1 cellular context compared by ENCODE assay signal in the genomic region with DNA sequence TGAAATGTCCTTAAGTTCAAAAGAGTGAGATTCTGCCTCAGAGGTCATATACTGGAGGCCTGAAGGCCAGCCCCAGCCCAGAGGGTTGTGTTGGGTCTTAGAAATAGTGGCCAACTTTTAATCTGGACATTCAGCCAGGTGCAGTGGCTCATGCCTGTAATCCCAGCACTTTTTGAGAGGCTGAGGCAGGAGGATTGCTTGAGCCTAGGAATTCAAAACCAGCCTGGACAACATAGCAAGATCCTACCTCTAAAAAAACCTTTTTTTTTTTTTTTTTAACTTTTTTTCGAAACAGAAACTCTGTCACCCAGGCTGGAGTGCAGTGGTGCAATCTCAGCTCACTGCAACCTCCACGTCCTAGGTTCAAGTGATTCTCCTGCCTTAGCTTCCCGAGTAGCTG.
TF ChIP-seq lines count a peak whose summit lies in the region.

No MANE protein-coding gene starts in this region.

TF ChIP-seq in GM23338, 12 proteins besides CTCF, POLR2A, EP300 and RAD21:
- TF ChIP-seq, protein P1, sequence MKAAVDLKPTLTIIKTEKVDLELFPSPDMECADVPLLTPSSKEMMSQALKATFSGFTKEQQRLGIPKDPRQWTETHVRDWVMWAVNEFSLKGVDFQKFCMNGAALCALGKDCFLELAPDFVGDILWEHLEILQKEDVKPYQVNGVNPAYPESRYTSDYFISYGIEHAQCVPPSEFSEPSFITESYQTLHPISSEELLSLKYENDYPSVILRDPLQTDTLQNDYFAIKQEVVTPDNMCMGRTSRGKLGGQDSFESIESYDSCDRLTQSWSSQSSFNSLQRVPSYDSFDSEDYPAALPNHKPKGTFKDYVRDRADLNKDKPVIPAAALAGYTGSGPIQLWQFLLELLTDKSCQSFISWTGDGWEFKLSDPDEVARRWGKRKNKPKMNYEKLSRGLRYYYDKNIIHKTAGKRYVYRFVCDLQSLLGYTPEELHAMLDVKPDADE (IDR thresholded peaks at IDR 0.05) = no peak
- TF ChIP-seq CREB1 (CRISPR knock-in tag; IDR thresholded peaks at IDR 0.05; ENCODE audit: low read depth) = no peak
- TF ChIP-seq EZH2 (IDR thresholded peaks at IDR 0.05; ENCODE audit: low read depth, unreplicated experiment) = no peak
- TF ChIP-seq ZNF331 (CRISPR knock-in tag; IDR thresholded peaks at IDR 0.05; ENCODE audit: low read depth) = no peak
- no peak for TF ChIP-seq POLR2AphosphoS5 (IDR thresholded peaks at IDR 0.05; ENCODE audit: low read depth)
- no peak for TF ChIP-seq ZNF114 (CRISPR knock-in tag; IDR thresholded peaks at IDR 0.05)
- TF ChIP-seq, protein P2, sequence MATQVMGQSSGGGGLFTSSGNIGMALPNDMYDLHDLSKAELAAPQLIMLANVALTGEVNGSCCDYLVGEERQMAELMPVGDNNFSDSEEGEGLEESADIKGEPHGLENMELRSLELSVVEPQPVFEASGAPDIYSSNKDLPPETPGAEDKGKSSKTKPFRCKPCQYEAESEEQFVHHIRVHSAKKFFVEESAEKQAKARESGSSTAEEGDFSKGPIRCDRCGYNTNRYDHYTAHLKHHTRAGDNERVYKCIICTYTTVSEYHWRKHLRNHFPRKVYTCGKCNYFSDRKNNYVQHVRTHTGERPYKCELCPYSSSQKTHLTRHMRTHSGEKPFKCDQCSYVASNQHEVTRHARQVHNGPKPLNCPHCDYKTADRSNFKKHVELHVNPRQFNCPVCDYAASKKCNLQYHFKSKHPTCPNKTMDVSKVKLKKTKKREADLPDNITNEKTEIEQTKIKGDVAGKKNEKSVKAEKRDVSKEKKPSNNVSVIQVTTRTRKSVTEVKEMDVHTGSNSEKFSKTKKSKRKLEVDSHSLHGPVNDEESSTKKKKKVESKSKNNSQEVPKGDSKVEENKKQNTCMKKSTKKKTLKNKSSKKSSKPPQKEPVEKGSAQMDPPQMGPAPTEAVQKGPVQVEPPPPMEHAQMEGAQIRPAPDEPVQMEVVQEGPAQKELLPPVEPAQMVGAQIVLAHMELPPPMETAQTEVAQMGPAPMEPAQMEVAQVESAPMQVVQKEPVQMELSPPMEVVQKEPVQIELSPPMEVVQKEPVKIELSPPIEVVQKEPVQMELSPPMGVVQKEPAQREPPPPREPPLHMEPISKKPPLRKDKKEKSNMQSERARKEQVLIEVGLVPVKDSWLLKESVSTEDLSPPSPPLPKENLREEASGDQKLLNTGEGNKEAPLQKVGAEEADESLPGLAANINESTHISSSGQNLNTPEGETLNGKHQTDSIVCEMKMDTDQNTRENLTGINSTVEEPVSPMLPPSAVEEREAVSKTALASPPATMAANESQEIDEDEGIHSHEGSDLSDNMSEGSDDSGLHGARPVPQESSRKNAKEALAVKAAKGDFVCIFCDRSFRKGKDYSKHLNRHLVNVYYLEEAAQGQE (IDR thresholded peaks at IDR 0.05; ENCODE audit: unreplicated experiment) = no peak
- no peak for TF ChIP-seq JUNB (IDR thresholded peaks at IDR 0.05; ENCODE audit: unreplicated experiment)
- TF ChIP-seq NANOG (IDR thresholded peaks at IDR 0.05; ENCODE audit: borderline replicate concordance) = no peak
- no peak for TF ChIP-seq EZH2phosphoT487 (IDR thresholded peaks at IDR 0.05; ENCODE audit: unreplicated experiment)
- TF ChIP-seq, protein P3, sequence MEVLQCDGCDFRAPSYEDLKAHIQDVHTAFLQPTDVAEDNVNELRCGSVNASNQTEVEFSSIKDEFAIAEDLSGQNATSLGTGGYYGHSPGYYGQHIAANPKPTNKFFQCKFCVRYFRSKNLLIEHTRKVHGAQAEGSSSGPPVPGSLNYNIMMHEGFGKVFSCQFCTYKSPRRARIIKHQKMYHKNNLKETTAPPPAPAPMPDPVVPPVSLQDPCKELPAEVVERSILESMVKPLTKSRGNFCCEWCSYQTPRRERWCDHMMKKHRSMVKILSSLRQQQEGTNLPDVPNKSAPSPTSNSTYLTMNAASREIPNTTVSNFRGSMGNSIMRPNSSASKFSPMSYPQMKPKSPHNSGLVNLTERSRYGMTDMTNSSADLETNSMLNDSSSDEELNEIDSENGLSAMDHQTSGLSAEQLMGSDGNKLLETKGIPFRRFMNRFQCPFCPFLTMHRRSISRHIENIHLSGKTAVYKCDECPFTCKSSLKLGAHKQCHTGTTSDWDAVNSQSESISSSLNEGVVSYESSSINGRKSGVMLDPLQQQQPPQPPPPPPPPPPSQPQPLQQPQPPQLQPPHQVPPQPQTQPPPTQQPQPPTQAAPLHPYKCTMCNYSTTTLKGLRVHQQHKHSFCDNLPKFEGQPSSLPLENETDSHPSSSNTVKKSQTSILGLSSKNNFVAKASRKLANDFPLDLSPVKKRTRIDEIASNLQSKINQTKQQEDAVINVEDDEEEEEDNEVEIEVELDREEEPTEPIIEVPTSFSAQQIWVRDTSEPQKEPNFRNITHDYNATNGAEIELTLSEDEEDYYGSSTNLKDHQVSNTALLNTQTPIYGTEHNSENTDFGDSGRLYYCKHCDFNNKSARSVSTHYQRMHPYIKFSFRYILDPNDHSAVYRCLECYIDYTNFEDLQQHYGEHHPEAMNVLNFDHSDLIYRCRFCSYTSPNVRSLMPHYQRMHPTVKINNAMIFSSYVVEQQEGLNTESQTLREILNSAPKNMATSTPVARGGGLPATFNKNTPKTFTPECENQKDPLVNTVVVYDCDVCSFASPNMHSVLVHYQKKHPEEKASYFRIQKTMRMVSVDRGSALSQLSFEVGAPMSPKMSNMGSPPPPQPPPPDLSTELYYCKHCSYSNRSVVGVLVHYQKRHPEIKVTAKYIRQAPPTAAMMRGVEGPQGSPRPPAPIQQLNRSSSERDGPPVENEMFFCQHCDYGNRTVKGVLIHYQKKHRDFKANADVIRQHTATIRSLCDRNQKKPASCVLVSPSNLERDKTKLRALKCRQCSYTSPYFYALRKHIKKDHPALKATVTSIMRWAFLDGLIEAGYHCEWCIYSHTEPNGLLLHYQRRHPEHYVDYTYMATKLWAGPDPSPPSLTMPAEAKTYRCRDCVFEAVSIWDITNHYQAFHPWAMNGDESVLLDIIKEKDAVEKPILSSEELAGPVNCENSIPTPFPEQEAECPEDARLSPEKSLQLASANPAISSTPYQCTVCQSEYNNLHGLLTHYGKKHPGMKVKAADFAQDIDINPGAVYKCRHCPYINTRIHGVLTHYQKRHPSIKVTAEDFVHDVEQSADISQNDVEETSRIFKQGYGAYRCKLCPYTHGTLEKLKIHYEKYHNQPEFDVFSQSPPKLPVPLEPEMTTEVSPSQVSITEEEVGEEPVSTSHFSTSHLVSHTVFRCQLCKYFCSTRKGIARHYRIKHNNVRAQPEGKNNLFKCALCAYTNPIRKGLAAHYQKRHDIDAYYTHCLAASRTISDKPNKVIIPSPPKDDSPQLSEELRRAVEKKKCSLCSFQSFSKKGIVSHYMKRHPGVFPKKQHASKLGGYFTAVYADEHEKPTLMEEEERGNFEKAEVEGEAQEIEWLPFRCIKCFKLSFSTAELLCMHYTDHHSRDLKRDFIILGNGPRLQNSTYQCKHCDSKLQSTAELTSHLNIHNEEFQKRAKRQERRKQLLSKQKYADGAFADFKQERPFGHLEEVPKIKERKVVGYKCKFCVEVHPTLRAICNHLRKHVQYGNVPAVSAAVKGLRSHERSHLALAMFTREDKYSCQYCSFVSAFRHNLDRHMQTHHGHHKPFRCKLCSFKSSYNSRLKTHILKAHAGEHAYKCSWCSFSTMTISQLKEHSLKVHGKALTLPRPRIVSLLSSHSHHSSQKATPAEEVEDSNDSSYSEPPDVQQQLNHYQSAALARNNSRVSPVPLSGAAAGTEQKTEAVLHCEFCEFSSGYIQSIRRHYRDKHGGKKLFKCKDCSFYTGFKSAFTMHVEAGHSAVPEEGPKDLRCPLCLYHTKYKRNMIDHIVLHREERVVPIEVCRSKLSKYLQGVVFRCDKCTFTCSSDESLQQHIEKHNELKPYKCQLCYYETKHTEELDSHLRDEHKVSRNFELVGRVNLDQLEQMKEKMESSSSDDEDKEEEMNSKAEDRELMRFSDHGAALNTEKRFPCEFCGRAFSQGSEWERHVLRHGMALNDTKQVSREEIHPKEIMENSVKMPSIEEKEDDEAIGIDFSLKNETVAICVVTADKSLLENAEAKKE (CRISPR knock-in tag; IDR thresholded peaks at IDR 0.05) = no peak
- TF ChIP-seq STAT1 (IDR thresholded peaks at IDR 0.05; ENCODE audit: unreplicated experiment) = no peak
TF ChIP-seq in GM23338: peak in this region for 0.
